ENCODE assay signal across 21 cellular contexts in the genomic region with DNA sequence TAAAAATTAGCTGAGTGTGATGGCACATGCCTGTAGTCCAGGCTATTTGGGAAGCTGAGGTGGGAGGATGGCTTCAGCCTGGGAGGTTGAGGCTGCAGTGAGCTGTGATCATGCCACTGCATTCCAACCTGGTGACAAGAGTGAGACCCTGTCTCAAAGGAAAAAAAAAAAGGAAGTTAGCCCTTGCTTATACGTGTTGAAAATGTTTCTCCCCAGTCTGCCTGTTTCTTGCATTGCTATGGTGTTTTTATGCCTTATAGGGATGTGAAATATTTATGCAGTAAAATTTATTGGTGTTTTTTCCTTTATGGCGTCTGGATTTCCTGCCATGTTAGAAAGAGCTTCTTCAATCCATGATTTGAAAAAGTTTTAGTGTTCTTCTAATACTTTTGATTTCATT.
DNase-seq lines count a peak whose midpoint lies in the region; ATAC-seq, FAIRE-seq and TF ChIP-seq lines count a peak whose summit lies in the region.
"Had no signal": no experiment of that assay in that cellular context is flagged by ENCODE, and none has a peak within 500 bp of the region (broad histone marks: within the 10 kb centered on the region; RNA-seq: fewer than 3 reads in every experiment).

No MANE protein-coding gene starts in this region.

- H3K4me3 ChIP-seq in HEK293 (ENCODE audit: low read depth, low read length), result no peak overlapping the region
- H3K4me3 ChIP-seq: left lung, PC-9, thyroid gland had no signal

- no peak for TF ChIP-seq CTCF in HEK293 (tag by site-specific recombination; IDR thresholded peaks at IDR 0.05)

- peak; percentile 15 for DNase-seq in ACHN
- peak; percentile 72 for DNase-seq in RCC 7860 (ENCODE audit: low spot score)
- peak; percentile 68 for DNase-seq in islet precursor cell
- no peak for DNase-seq in Ammon's horn (ENCODE audit: low spot score)
- DNase-seq in D341Med (ENCODE audit: low spot score), result no peak
- DNase-seq: activated CD4-positive, alpha-beta T cell treated with anti-CD3 and anti-CD28 coated beads for 36 hours; activated naive CD4-positive, alpha-beta T cell; caudate nucleus; CD8-positive, alpha-beta T cell; effector CD4-positive, alpha-beta T cell; glutamatergic neuron; left lung; nucleus accumbens; PC-9; SK-N-SH; thyroid gland had no signal

- in situ Hi-C loops in ACHN (cut with HindIII; ENCODE audit: low pct_ligation_motif_present, low pct_unique_long_range_greater_than_20kb, low sequenced_read_pairs), result no loop called here

- ATAC-seq in HG03039 (IDR thresholded peaks at IDR 0.05; ENCODE audit: unreplicated experiment) (no peak), SK-N-SH treated with all-trans-retinoic acid at 6 μM for 48 hours (no peak)
- ATAC-seq: activated CD4-positive, alpha-beta T cell treated with anti-CD3 and anti-CD28 coated beads for 36 hours; CD8-positive, alpha-beta T cell; left lung; stimulated activated memory B cell treated with anti-CD40 and anti-IgM and Interleukin-4, amounts not matched to agents 10 μg/mL and 1 μg/mL and 100 μg/mL, for 72 hours had no signal

- CTCF ChIA-PET in HEK293 (lab: Yijun Ruan, JAX), result interaction anchor here (0.6 to 4.4 kb wide), 8 partner anchors 14 to 1553 kb away, joined by 3 to 59 read pairs (median 4); no protein-coding TSS in a partner anchor

- POLR2A ChIA-PET in HEK293 (lab: Yijun Ruan, JAX), result interaction anchor here (1.1 kb wide), 1 partner anchor 8 kb away, joined by 3 read pairs; no protein-coding TSS in a partner anchor

- peak; percentile 80 for FAIRE-seq in RCC 7860 (lab: Jason Lieb, UNC)

- H3K36me3 ChIP-seq in HEK293 (ENCODE audit: control insufficient read depth in 2 of 2, insufficient read depth in 1 of 2, low read length in 2 of 2), result no peaks in the 10 kb centered on the region
- H3K36me3 ChIP-seq: left lung, thyroid gland had no signal

- no peaks in the 10 kb centered on the region for H3K9me3 ChIP-seq in HEK293 (ENCODE audit: control insufficient read depth, insufficient read depth, low read depth, low read length)
- H3K9me3 ChIP-seq: left lung, SK-N-SH, thyroid gland had no signal

- H3K27ac ChIP-seq in HEK293 (ENCODE audit: extremely low read depth, low read depth, low read length), result no peak overlapping the region
- H3K27ac ChIP-seq: KMS-11, left lung, PC-9 had no signal

- peaks cover 8% of the 10 kb centered on the region for H3K4me1 ChIP-seq in HEK293 (ENCODE audit: control insufficient read depth, insufficient read depth, low read length)

TF ChIP-seq in HEK293, 187 proteins besides CTCF, POLR2A, EP300 and RAD21:
- TF ChIP-seq WT1 (tag by site-specific recombination; IDR thresholded peaks at IDR 0.05), result peak; percentile 72
- no peak for TF ChIP-seq ZNF157 (tag by site-specific recombination; IDR thresholded peaks at IDR 0.05)
- TF ChIP-seq GLIS1 (tag by site-specific recombination; IDR thresholded peaks at IDR 0.05), result peak; percentile 32; the same call in 1 of the 2 replicates
- peak; percentile 53; the same call in 1 of the 2 replicates for TF ChIP-seq ZNF600 (tag by site-specific recombination; IDR thresholded peaks at IDR 0.05)
- no peak for TF ChIP-seq ZNF707 (tag by site-specific recombination; IDR thresholded peaks at IDR 0.05)
TF ChIP-seq in HEK293: peak in this region for 3.

TF ChIP-seq in SK-N-SH treated with all-trans-retinoic acid at 6 μM for 48 hours, 23 proteins besides CTCF, POLR2A, EP300 and RAD21:
- TF ChIP-seq SNAI2 (CRISPR knock-in tag; IDR thresholded peaks at IDR 0.05) (no peak), ZC3H10 (CRISPR knock-in tag; IDR thresholded peaks at IDR 0.05) (no peak), ZNF8 (CRISPR knock-in tag; IDR thresholded peaks at IDR 0.05) (no peak), CSDC2 (CRISPR knock-in tag; IDR thresholded peaks at IDR 0.05) (no peak), ISL1 (CRISPR knock-in tag; IDR thresholded peaks at IDR 0.05) (no peak), ESRRG (CRISPR knock-in tag; IDR thresholded peaks at IDR 0.05) (no peak), TOX (CRISPR knock-in tag; IDR thresholded peaks at IDR 0.05; ENCODE audit: borderline replicate concordance) (no peak), PPARA (CRISPR knock-in tag; IDR thresholded peaks at IDR 0.05; ENCODE audit: borderline replicate concordance) (no peak), ZNF70 (CRISPR knock-in tag; IDR thresholded peaks at IDR 0.05) (no peak), ZFP3 (CRISPR knock-in tag; IDR thresholded peaks at IDR 0.05) (no peak), ZFP30 (CRISPR knock-in tag; IDR thresholded peaks at IDR 0.05) (no peak), ZNF565 (CRISPR knock-in tag; conservative IDR thresholded peaks at IDR 0.05; ENCODE audit: low read depth) (no peak), TCF4 (CRISPR knock-in tag; IDR thresholded peaks at IDR 0.05; ENCODE audit: borderline replicate concordance) (no peak), BACH2 (CRISPR knock-in tag; IDR thresholded peaks at IDR 0.05; ENCODE audit: borderline replicate concordance) (no peak), ARNTL (CRISPR knock-in tag; IDR thresholded peaks at IDR 0.05; ENCODE audit: borderline replicate concordance, low read depth) (no peak), RARB (CRISPR knock-in tag; IDR thresholded peaks at IDR 0.05) (no peak), OSR1 (CRISPR knock-in tag; IDR thresholded peaks at IDR 0.05) (no peak)
- TF ChIP-seq, protein P1, sequence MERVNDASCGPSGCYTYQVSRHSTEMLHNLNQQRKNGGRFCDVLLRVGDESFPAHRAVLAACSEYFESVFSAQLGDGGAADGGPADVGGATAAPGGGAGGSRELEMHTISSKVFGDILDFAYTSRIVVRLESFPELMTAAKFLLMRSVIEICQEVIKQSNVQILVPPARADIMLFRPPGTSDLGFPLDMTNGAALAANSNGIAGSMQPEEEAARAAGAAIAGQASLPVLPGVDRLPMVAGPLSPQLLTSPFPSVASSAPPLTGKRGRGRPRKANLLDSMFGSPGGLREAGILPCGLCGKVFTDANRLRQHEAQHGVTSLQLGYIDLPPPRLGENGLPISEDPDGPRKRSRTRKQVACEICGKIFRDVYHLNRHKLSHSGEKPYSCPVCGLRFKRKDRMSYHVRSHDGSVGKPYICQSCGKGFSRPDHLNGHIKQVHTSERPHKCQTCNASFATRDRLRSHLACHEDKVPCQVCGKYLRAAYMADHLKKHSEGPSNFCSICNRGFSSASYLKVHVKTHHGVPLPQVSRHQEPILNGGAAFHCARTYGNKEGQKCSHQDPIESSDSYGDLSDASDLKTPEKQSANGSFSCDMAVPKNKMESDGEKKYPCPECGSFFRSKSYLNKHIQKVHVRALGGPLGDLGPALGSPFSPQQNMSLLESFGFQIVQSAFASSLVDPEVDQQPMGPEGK (CRISPR knock-in tag; IDR thresholded peaks at IDR 0.05; ENCODE audit: borderline replicate concordance), result no peak
- TF ChIP-seq, protein P2, sequence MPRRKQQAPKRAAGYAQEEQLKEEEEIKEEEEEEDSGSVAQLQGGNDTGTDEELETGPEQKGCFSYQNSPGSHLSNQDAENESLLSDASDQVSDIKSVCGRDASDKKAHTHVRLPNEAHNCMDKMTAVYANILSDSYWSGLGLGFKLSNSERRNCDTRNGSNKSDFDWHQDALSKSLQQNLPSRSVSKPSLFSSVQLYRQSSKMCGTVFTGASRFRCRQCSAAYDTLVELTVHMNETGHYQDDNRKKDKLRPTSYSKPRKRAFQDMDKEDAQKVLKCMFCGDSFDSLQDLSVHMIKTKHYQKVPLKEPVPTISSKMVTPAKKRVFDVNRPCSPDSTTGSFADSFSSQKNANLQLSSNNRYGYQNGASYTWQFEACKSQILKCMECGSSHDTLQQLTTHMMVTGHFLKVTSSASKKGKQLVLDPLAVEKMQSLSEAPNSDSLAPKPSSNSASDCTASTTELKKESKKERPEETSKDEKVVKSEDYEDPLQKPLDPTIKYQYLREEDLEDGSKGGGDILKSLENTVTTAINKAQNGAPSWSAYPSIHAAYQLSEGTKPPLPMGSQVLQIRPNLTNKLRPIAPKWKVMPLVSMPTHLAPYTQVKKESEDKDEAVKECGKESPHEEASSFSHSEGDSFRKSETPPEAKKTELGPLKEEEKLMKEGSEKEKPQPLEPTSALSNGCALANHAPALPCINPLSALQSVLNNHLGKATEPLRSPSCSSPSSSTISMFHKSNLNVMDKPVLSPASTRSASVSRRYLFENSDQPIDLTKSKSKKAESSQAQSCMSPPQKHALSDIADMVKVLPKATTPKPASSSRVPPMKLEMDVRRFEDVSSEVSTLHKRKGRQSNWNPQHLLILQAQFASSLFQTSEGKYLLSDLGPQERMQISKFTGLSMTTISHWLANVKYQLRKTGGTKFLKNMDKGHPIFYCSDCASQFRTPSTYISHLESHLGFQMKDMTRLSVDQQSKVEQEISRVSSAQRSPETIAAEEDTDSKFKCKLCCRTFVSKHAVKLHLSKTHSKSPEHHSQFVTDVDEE (CRISPR knock-in tag; IDR thresholded peaks at IDR 0.05), result no peak
- TF ChIP-seq, protein P3, sequence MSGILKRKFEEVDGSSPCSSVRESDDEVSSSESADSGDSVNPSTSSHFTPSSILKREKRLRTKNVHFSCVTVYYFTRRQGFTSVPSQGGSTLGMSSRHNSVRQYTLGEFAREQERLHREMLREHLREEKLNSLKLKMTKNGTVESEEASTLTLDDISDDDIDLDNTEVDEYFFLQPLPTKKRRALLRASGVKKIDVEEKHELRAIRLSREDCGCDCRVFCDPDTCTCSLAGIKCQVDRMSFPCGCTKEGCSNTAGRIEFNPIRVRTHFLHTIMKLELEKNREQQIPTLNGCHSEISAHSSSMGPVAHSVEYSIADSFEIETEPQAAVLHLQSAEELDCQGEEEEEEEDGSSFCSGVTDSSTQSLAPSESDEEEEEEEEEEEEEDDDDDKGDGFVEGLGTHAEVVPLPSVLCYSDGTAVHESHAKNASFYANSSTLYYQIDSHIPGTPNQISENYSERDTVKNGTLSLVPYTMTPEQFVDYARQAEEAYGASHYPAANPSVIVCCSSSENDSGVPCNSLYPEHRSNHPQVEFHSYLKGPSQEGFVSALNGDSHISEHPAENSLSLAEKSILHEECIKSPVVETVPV (CRISPR knock-in tag; IDR thresholded peaks at IDR 0.05), result no peak

Comparison
In these comparisons a context has a peak if more than half of its experiments do, and no peak if none do; other contexts are left out.
1. DNase-seq: peak in ACHN (single experiment), RCC 7860 (single experiment) and islet precursor cell (single experiment); none in Ammon's horn (single experiment) and D341Med (single experiment).